1 cellular context compared by ENCODE assay signal in the genomic region with DNA sequence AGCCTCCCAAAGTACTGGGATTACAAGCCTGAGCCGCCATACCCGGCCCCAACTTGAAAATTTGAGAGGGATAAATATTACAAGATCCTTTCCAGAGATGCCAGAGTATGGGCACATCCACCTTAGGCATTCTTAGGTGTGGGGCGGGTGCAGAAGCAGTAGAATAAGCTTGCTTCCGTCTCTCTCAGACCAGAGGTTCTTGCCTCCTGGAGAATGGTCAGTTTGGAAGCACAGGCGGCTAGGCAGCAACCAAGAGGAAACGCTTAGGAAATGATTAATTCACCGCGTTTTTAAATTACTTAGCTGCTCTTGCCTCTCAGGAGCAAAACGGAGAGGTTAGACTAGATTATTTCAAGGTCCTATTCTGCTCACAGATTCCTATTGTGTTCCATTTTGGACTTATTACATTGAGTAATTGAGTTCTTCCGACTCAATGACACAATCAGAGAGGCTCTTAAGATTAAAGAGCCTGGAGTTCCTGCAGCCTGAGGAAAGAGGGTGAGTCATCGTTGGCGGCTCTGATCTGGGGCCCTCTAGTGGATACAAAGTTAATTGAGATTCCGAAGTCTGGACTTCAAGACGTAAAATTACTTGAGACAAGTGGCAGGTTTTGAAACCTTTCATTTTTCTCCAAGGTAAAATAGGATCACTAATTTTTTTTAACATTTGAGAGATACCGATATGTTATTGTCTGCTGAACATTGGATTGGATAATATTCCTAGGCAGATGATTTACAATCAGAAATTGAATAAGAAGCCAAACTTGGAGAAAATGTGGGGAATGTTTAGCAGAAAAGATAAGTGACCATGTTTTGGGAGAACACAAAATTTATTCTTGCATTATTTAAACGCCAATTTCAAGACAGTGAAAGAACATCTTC.
TF ChIP-seq lines count a peak whose summit lies in the region.

No MANE protein-coding gene starts in this region.

TF ChIP-seq in K562, 482 proteins besides CTCF, POLR2A, EP300 and RAD21 (continued from another document and continues in another):
- peak; percentile 47; the same call in 1 of the 2 replicates for TF ChIP-seq TOE1 (IDR thresholded peaks at IDR 0.05; ENCODE audit: borderline replicate concordance)
- TF ChIP-seq TOE1 (CRISPR knock-in tag; IDR thresholded peaks at IDR 0.05; ENCODE audit: borderline replicate concordance, low read depth), result no peak
- TF ChIP-seq RBM39 (optimal IDR thresholded peaks at IDR 0.05; ENCODE audit: low read depth, low read length), result no peak
- no peak for TF ChIP-seq SMARCA5 (IDR thresholded peaks at IDR 0.05)
- TF ChIP-seq SAFB (IDR thresholded peaks at IDR 0.05; ENCODE audit: borderline replicate concordance, low read depth, low read length), result no peak
- TF ChIP-seq, protein P1, sequence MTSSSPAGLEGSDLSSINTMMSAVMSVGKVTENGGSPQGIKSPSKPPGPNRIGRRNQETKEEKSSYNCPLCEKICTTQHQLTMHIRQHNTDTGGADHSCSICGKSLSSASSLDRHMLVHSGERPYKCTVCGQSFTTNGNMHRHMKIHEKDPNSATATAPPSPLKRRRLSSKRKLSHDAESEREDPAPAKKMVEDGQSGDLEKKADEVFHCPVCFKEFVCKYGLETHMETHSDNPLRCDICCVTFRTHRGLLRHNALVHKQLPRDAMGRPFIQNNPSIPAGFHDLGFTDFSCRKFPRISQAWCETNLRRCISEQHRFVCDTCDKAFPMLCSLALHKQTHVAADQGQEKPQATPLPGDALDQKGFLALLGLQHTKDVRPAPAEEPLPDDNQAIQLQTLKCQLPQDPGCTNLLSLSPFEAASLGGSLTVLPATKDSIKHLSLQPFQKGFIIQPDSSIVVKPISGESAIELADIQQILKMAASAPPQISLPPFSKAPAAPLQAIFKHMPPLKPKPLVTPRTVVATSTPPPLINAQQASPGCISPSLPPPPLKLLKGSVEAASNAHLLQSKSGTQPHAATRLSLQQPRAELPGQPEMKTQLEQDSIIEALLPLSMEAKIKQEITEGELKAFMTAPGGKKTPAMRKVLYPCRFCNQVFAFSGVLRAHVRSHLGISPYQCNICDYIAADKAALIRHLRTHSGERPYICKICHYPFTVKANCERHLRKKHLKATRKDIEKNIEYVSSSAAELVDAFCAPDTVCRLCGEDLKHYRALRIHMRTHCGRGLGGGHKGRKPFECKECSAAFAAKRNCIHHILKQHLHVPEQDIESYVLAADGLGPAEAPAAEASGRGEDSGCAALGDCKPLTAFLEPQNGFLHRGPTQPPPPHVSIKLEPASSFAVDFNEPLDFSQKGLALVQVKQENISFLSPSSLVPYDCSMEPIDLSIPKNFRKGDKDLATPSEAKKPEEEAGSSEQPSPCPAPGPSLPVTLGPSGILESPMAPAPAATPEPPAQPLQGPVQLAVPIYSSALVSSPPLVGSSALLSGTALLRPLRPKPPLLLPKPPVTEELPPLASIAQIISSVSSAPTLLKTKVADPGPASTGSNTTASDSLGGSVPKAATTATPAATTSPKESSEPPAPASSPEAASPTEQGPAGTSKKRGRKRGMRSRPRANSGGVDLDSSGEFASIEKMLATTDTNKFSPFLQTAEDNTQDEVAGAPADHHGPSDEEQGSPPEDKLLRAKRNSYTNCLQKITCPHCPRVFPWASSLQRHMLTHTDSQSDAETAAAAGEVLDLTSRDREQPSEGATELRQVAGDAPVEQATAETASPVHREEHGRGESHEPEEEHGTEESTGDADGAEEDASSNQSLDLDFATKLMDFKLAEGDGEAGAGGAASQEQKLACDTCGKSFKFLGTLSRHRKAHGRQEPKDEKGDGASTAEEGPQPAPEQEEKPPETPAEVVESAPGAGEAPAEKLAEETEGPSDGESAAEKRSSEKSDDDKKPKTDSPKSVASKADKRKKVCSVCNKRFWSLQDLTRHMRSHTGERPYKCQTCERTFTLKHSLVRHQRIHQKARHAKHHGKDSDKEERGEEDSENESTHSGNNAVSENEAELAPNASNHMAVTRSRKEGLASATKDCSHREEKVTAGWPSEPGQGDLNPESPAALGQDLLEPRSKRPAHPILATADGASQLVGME (CRISPR knock-in tag; IDR thresholded peaks at IDR 0.05), result no peak
- TF ChIP-seq ZZZ3 (IDR thresholded peaks at IDR 0.05), result no peak
- TF ChIP-seq MEF2D (tag; conservative IDR thresholded peaks at IDR 0.05; ENCODE audit: low read depth), result peak; percentile 44; the same call in 1 of the 2 replicates
- no peak for TF ChIP-seq NRF1 (conservative IDR thresholded peaks at IDR 0.05 in 1 of 2, IDR thresholded peaks at IDR 0.05 in 1 of 2)
- TF ChIP-seq ZC3H4 (CRISPR knock-in tag; IDR thresholded peaks at IDR 0.05; ENCODE audit: borderline replicate concordance), result no peak
- peak; percentile 60; the same call in 1 of the 2 replicates for TF ChIP-seq CREM (IDR thresholded peaks at IDR 0.05; ENCODE audit: low read depth)
- no peak for TF ChIP-seq BHLHE40 (IDR thresholded peaks at IDR 0.05; ENCODE audit: low read length)
- TF ChIP-seq KAT8 (IDR thresholded peaks at IDR 0.05; ENCODE audit: low read depth), result no peak
- no peak for TF ChIP-seq RBM15 (IDR thresholded peaks at IDR 0.05; ENCODE audit: insufficient read depth, low read length)
- TF ChIP-seq, protein P2, sequence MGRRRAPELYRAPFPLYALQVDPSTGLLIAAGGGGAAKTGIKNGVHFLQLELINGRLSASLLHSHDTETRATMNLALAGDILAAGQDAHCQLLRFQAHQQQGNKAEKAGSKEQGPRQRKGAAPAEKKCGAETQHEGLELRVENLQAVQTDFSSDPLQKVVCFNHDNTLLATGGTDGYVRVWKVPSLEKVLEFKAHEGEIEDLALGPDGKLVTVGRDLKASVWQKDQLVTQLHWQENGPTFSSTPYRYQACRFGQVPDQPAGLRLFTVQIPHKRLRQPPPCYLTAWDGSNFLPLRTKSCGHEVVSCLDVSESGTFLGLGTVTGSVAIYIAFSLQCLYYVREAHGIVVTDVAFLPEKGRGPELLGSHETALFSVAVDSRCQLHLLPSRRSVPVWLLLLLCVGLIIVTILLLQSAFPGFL (CRISPR knock-in tag; IDR thresholded peaks at IDR 0.05), result no peak
- TF ChIP-seq FIP1L1 (IDR thresholded peaks at IDR 0.05; ENCODE audit: low read depth, low read length, poor library complexity, severe bottlenecking), result no peak
- no peak for TF ChIP-seq ZNF165 (CRISPR knock-in tag; IDR thresholded peaks at IDR 0.05; ENCODE audit: borderline replicate concordance)
- peak in 1 of 2 experiments; percentile 36; a peak in 1 of 4 replicates for TF ChIP-seq RCOR1 (IDR thresholded peaks at IDR 0.05; ENCODE audit: borderline replicate concordance in 1 of 2, low read depth in 2 of 2, low read length in 2 of 2)
- no peak for TF ChIP-seq ZNF77 (CRISPR knock-in tag; IDR thresholded peaks at IDR 0.05)
- TF ChIP-seq JUNB (CRISPR knock-in tag; conservative IDR thresholded peaks at IDR 0.05), result peak; percentile 92
- TF ChIP-seq TAF9B (IDR thresholded peaks at IDR 0.05; ENCODE audit: partially characterized antibody), result no peak
- TF ChIP-seq EGR1 (conservative IDR thresholded peaks at IDR 0.05), result no peak
- TF ChIP-seq MTA3 (IDR thresholded peaks at IDR 0.05; ENCODE audit: borderline replicate concordance), result no peak; the same call in 1 of the 2 replicates
- TF ChIP-seq, protein P3, sequence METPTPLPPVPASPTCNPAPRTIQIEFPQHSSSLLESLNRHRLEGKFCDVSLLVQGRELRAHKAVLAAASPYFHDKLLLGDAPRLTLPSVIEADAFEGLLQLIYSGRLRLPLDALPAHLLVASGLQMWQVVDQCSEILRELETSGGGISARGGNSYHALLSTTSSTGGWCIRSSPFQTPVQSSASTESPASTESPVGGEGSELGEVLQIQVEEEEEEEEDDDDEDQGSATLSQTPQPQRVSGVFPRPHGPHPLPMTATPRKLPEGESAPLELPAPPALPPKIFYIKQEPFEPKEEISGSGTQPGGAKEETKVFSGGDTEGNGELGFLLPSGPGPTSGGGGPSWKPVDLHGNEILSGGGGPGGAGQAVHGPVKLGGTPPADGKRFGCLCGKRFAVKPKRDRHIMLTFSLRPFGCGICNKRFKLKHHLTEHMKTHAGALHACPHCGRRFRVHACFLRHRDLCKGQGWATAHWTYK (CRISPR knock-in tag; IDR thresholded peaks at IDR 0.05), result no peak; the same call in 1 of the 2 replicates
- TF ChIP-seq MAFF (IDR thresholded peaks at IDR 0.05; ENCODE audit: low read length), result peak; percentile 70
- TF ChIP-seq SMAD2 (IDR thresholded peaks at IDR 0.05; ENCODE audit: low read depth, low read length), result no peak
- TF ChIP-seq MCM5 (IDR thresholded peaks at IDR 0.05; ENCODE audit: low read depth), result no peak
- TF ChIP-seq, protein P4, sequence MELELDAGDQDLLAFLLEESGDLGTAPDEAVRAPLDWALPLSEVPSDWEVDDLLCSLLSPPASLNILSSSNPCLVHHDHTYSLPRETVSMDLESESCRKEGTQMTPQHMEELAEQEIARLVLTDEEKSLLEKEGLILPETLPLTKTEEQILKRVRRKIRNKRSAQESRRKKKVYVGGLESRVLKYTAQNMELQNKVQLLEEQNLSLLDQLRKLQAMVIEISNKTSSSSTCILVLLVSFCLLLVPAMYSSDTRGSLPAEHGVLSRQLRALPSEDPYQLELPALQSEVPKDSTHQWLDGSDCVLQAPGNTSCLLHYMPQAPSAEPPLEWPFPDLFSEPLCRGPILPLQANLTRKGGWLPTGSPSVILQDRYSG (tag; conservative IDR thresholded peaks at IDR 0.05; ENCODE audit: low read depth), result no peak
- TF ChIP-seq ZNF780A (CRISPR knock-in tag; IDR thresholded peaks at IDR 0.05), result no peak
- no peak for TF ChIP-seq GTF2A2 (tag; IDR thresholded peaks at IDR 0.05)
- TF ChIP-seq SOX6 (IDR thresholded peaks at IDR 0.05), result 0 out of 2 replicates have a peak, but pooled peaks have one; percentile 16
- TF ChIP-seq PRPF4 (IDR thresholded peaks at IDR 0.05; ENCODE audit: insufficient read depth, low read depth, low read length, poor library complexity, severe bottlenecking), result no peak
- no peak for TF ChIP-seq TSC22D4 (tag; IDR thresholded peaks at IDR 0.05)
- no peak for TF ChIP-seq ZNF140 (CRISPR knock-in tag; IDR thresholded peaks at IDR 0.05)
- TF ChIP-seq CBX8 (IDR thresholded peaks at IDR 0.05; ENCODE audit: borderline replicate concordance, extremely low read depth, low read depth, low read length, poor library complexity, severe bottlenecking), result no peak
- TF ChIP-seq, protein P5, sequence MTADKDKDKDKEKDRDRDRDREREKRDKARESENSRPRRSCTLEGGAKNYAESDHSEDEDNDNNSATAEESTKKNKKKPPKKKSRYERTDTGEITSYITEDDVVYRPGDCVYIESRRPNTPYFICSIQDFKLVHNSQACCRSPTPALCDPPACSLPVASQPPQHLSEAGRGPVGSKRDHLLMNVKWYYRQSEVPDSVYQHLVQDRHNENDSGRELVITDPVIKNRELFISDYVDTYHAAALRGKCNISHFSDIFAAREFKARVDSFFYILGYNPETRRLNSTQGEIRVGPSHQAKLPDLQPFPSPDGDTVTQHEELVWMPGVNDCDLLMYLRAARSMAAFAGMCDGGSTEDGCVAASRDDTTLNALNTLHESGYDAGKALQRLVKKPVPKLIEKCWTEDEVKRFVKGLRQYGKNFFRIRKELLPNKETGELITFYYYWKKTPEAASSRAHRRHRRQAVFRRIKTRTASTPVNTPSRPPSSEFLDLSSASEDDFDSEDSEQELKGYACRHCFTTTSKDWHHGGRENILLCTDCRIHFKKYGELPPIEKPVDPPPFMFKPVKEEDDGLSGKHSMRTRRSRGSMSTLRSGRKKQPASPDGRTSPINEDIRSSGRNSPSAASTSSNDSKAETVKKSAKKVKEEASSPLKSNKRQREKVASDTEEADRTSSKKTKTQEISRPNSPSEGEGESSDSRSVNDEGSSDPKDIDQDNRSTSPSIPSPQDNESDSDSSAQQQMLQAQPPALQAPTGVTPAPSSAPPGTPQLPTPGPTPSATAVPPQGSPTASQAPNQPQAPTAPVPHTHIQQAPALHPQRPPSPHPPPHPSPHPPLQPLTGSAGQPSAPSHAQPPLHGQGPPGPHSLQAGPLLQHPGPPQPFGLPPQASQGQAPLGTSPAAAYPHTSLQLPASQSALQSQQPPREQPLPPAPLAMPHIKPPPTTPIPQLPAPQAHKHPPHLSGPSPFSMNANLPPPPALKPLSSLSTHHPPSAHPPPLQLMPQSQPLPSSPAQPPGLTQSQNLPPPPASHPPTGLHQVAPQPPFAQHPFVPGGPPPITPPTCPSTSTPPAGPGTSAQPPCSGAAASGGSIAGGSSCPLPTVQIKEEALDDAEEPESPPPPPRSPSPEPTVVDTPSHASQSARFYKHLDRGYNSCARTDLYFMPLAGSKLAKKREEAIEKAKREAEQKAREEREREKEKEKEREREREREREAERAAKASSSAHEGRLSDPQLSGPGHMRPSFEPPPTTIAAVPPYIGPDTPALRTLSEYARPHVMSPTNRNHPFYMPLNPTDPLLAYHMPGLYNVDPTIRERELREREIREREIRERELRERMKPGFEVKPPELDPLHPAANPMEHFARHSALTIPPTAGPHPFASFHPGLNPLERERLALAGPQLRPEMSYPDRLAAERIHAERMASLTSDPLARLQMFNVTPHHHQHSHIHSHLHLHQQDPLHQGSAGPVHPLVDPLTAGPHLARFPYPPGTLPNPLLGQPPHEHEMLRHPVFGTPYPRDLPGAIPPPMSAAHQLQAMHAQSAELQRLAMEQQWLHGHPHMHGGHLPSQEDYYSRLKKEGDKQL (CRISPR knock-in tag; IDR thresholded peaks at IDR 0.05; ENCODE audit: borderline replicate concordance), result no peak
- TF ChIP-seq L3MBTL2 (IDR thresholded peaks at IDR 0.05), result peak; percentile 45; the same call in 1 of the 2 replicates
